In genomic region chr5:134410822-134411221, GRCh38 we compare ENCODE assay signal across 8 cellular contexts. TPM values are rescaled to one million over a fixed set of nuclear protein-coding genes. Genes with fewer than 3 reads are reported as not detected.
DNase-seq lines count a peak whose midpoint lies in the region; ATAC-seq and TF ChIP-seq lines count a peak whose summit lies in the region.

No MANE protein-coding gene starts in this region.

- H4K91ac ChIP-seq in H9 (ENCODE audit: insufficient read length, low read depth, low read length) = no peak overlapping the region

- POLR2A ChIA-PET in HEK293T (lab: Yijun Ruan, JAX) = interaction anchor here (0.9 to 3.7 kb wide), 15 partner anchors 14 to 176 kb away, joined by 3 to 23 read pairs (median 5); partner anchors contain the start of genes JADE2 and UBE2B

- H3T11ph ChIP-seq in H9 (ENCODE audit: low read length) = no peak overlapping the region

- H2BK15ac ChIP-seq in H9 (ENCODE audit: low read depth, low read length) = no peak overlapping the region; the same call in 1 of the 2 replicates

- no peak overlapping the region for H2AFZ ChIP-seq in H9 (ENCODE audit: low read length)

- H3K27ac Mint-ChIP-seq in H9 (peak overlapping the region in 2 of 3 experiments; percentile 96 to 98; a peak in 2 of 7 replicates), glutamatergic neuron (ENCODE audit: unreplicated experiment) (peak overlapping the region; percentile 96)

- peaks cover 8% of the 10 kb centered on the region; the same call in 1 of the 2 replicates for H3K79me2 ChIP-seq in H9 (ENCODE audit: insufficient read depth, low read length)

- H3K9me3 ChIP-seq in H9 (ENCODE audit: control insufficient read depth, low read depth, low read length) (no peaks in the 10 kb centered on the region), skeletal muscle tissue (ENCODE audit: control insufficient read depth in 3 of 3, low read length in 3 of 3) (no peaks in the 10 kb centered on the region)

- H3K27ac ChIP-seq in H9 (ENCODE audit: insufficient read length, low read depth, low read length) (no peak overlapping the region), VCaP (peak overlapping the region; percentile 81; the same call in 1 of the 2 replicates), skeletal muscle tissue (ENCODE audit: low read depth, low read length) (no peak overlapping the region)

- no peaks in the 10 kb centered on the region for H3K27me3 ChIP-seq in H9 (ENCODE audit: insufficient read depth, low read length)
- H3K27me3 ChIP-seq in skeletal muscle tissue (ENCODE audit: control insufficient read depth in 3 of 3, insufficient read depth in 3 of 3, low read length in 3 of 3) = no peaks in the 10 kb centered on the region

- no peak for TF ChIP-seq CTCF in H9 (conservative IDR thresholded peaks at IDR 0.05)
- TF ChIP-seq CTCF in VCaP (conservative IDR thresholded peaks at IDR 0.05) = no peak
- TF ChIP-seq CTCF in glutamatergic neuron (IDR thresholded peaks at IDR 0.05; ENCODE audit: partially characterized antibody, unreplicated experiment) = no peak

- H4K5ac ChIP-seq in H9 (ENCODE audit: insufficient read length, low read depth, low read length) = no peak overlapping the region

- no peak overlapping the region for H2BK12ac ChIP-seq in H9 (ENCODE audit: insufficient read length, low read depth, low read length)

- H2BK20ac ChIP-seq in H9 (ENCODE audit: low read depth, low read length, poor library complexity, severe bottlenecking) = no peak overlapping the region

- no peak overlapping the region for H2BK120ac ChIP-seq in H9 (ENCODE audit: low read depth, low read length, poor library complexity, severe bottlenecking)

- DNase-seq in H9 (no peak), glutamatergic neuron (no peak), HEK293T (ENCODE audit: extremely low spot score) (no peak)

- no peaks in the 10 kb centered on the region for H4K20me1 ChIP-seq in H9 (ENCODE audit: control insufficient read depth, insufficient read depth, insufficient read length)

- no peaks in the 10 kb centered on the region; the same call in 1 of the 2 replicates for H3K4me1 ChIP-seq in H9 (ENCODE audit: insufficient read depth, low read length)
- peaks cover 19 to 28% (median 20%) of the 10 kb centered on the region in 3 donors for H3K4me1 ChIP-seq in skeletal muscle tissue (ENCODE audit: control insufficient read depth in 3 of 3, insufficient read depth in 3 of 3, low read length in 3 of 3)

- peaks cover 5% of the 10 kb centered on the region for H3K79me1 ChIP-seq in H9 (ENCODE audit: insufficient read depth, low read depth, low read length, poor library complexity, severe bottlenecking)

- peaks cover 8 to 14% (median 13%) of the 10 kb centered on the region in 3 donors for H3K36me3 ChIP-seq in skeletal muscle tissue (ENCODE audit: control insufficient read depth in 3 of 3, insufficient read depth in 3 of 3, low read length in 3 of 3)

- no peak overlapping the region for H3K56ac ChIP-seq in H9 (ENCODE audit: insufficient read length, low read depth, low read length)

- H3K23me2 ChIP-seq in H9 (ENCODE audit: insufficient read length, low read depth, low read length, poor library complexity, severe bottlenecking) = peaks cover 8% of the 10 kb centered on the region

- no peak overlapping the region for H2BK5ac ChIP-seq in H9 (ENCODE audit: insufficient read length, low read length)

- ATAC-seq in activated CD4-positive, CD25-positive, alpha-beta regulatory T cell treated with anti-CD3 and anti-CD28 coated beads, Interleukin-2, amount 50 U/mL, for 24 hours = no peak
- ATAC-seq in HG03565 (IDR thresholded peaks at IDR 0.05; ENCODE audit: unreplicated experiment) (no peak), HG03045 (IDR thresholded peaks at IDR 0.05; ENCODE audit: unreplicated experiment) (no peak)

- H3K4me1 Mint-ChIP-seq in H9 (peaks cover 36 to 39% of the 10 kb centered on the region in 2 experiments), glutamatergic neuron (ENCODE audit: low read depth, unreplicated experiment) (no peaks in the 10 kb centered on the region)

- WGBS in H9 (ENCODE audit: extremely low coverage, insufficient read length, low lambda C conversion rate) = no CpG with 5 or more reads among the region's 4 CpGs

- no peaks in the 10 kb centered on the region for H3K27me3 Mint-ChIP-seq in H9 (ENCODE audit: low read depth)
- peaks cover 3% of the 10 kb centered on the region for H3K27me3 Mint-ChIP-seq in glutamatergic neuron (ENCODE audit: unreplicated experiment)

- H3K4me2 ChIP-seq in H9 (ENCODE audit: insufficient read depth, insufficient read length, low read length) = peak overlapping the region; percentile 97

- no peak overlapping the region for H4K8ac ChIP-seq in H9 (replicated peaks; ENCODE audit: insufficient read length, low read depth, low read length)

- H3K9ac ChIP-seq in H9 (ENCODE audit: extremely low read depth, insufficient read length, low read length) = peak overlapping the region; percentile 64
- H3K9ac ChIP-seq in skeletal muscle tissue (ENCODE audit: low read depth in 1 of 3, low read length in 3 of 3) = peak overlapping the region; percentile 79 to 91 (median 91)

- peak overlapping the region; percentile 37 for H3K23ac ChIP-seq in H9 (ENCODE audit: insufficient read length, low read depth, low read length)

- H3K9me3 Mint-ChIP-seq in H9 = no peaks in the 10 kb centered on the region
- no peaks in the 10 kb centered on the region for H3K9me3 Mint-ChIP-seq in glutamatergic neuron (ENCODE audit: unreplicated experiment)

- H3K18ac ChIP-seq in H9 (ENCODE audit: insufficient read length, low read depth, low read length) = no peak overlapping the region

- no peak overlapping the region for H3K14ac ChIP-seq in H9 (ENCODE audit: insufficient read depth, low read length)

- peaks cover 9 to 29% (median 22%) of the 10 kb centered on the region in 3 experiments; a peak in 6 of 7 replicates for H3K36me3 Mint-ChIP-seq in H9 (ENCODE audit: insufficient read depth in 1 of 3, low read depth in 3 of 3)
- H3K36me3 Mint-ChIP-seq in glutamatergic neuron (ENCODE audit: unreplicated experiment) = no peaks in the 10 kb centered on the region

- CTCF ChIA-PET in HEK293T (lab: Yijun Ruan, JAX) = interaction anchor here (0.8 to 1.4 kb wide), 5 partner anchors 15 to 177 kb away, joined by 3 to 9 read pairs (median 4); partner anchors contain the start of gene UBE2B

- peak overlapping the region; percentile 81 to 90 (median 89) for H3K4me3 ChIP-seq in skeletal muscle tissue (ENCODE audit: low read length in 3 of 3)

- H3K4me3 Mint-ChIP-seq in H9 = peak overlapping the region; percentile 98
- peak overlapping the region; percentile 98 for H3K4me3 Mint-ChIP-seq in glutamatergic neuron (ENCODE audit: unreplicated experiment)

- H3K4ac ChIP-seq in H9 (ENCODE audit: low read depth, low read length) = no peak overlapping the region

- H2AK5ac ChIP-seq in H9 (ENCODE audit: insufficient read length, low read length) = no peak overlapping the region

TF ChIP-seq in HEK293T, 16 proteins besides CTCF, POLR2A, EP300 and RAD21:
- no peak for TF ChIP-seq NFRKB (IDR thresholded peaks at IDR 0.05)
- TF ChIP-seq PKNOX1 (IDR thresholded peaks at IDR 0.05) = no peak
- no peak for TF ChIP-seq HDGF (IDR thresholded peaks at IDR 0.05; ENCODE audit: borderline replicate concordance)
- no peak for TF ChIP-seq ZNF384 (IDR thresholded peaks at IDR 0.05)
- no peak for TF ChIP-seq FOXK2 (IDR thresholded peaks at IDR 0.05)
- TF ChIP-seq SUZ12 (IDR thresholded peaks at IDR 0.05) = no peak
- TF ChIP-seq ARNT (IDR thresholded peaks at IDR 0.05) = no peak
- TF ChIP-seq FOXM1 (IDR thresholded peaks at IDR 0.05; ENCODE audit: borderline replicate concordance) = no peak
- no peak for TF ChIP-seq SP1 (IDR thresholded peaks at IDR 0.05)
- no peak for TF ChIP-seq CTBP1 (IDR thresholded peaks at IDR 0.05; ENCODE audit: borderline replicate concordance)
- TF ChIP-seq BHLHE40 (IDR thresholded peaks at IDR 0.05; ENCODE audit: borderline replicate concordance) = no peak
- TF ChIP-seq ELF4 (IDR thresholded peaks at IDR 0.05) = no peak
- no peak for TF ChIP-seq FOXA1 (IDR thresholded peaks at IDR 0.05)
- TF ChIP-seq L3MBTL2 (conservative IDR thresholded peaks at IDR 0.05) = no peak
- no peak for TF ChIP-seq TARDBP (IDR thresholded peaks at IDR 0.05)
- no peak for TF ChIP-seq LEF1 (IDR thresholded peaks at IDR 0.05; ENCODE audit: borderline replicate concordance)

RNA-seq across cellular contexts. Expression of gene CDKN2AIPNL, which starts 0.9 kb away (rescaled TPM):
- 60.0 and 60.3 TPM in 2 replicates for total RNA-seq in H9 (2021)
- total RNA-seq in glutamatergic neuron (ENCODE audit: unreplicated experiment) = 41.3 TPM
- 37.1 TPM for total RNA-seq in skeletal muscle tissue

RNA-seq across cellular contexts. Expression of gene UBE2B, which starts 39.5 kb away (rescaled TPM):
- total RNA-seq in H9 (2021) = 50.3 and 50.6 TPM in 2 replicates
- 67.3 TPM for total RNA-seq in glutamatergic neuron (ENCODE audit: unreplicated experiment)
- 67.8 TPM for total RNA-seq in skeletal muscle tissue

RNA-seq across cellular contexts. Expression of gene CDKL3, which starts 43.9 kb away (rescaled TPM):
- 2.5 and 2.8 TPM in 2 replicates for total RNA-seq in H9 (2021)
- total RNA-seq in glutamatergic neuron (ENCODE audit: unreplicated experiment) = 4.2 TPM
- total RNA-seq in skeletal muscle tissue = 7.8 TPM
